33 cellular contexts compared by ENCODE assay signal in genomic region chr2:75569546-75569945, GRCh38. TPM values are rescaled to one million over a fixed set of nuclear protein-coding genes. Genes with fewer than 3 reads are reported as not detected.
"Had no signal": no experiment of that assay in that cellular context is flagged by ENCODE, and none has a peak within 500 bp of the region (broad histone marks: within the 10 kb centered on the region; RNA-seq: fewer than 3 reads in every experiment).

No MANE protein-coding gene starts in this region.

- H3K27me3 ChIP-seq: ascending aorta, brain microvascular endothelial cell, gastrocnemius medialis, hepatocyte, ovary, upper lobe of left lung, vagina had no signal

- H3K4me3 Mint-ChIP-seq: activated CD4-positive, alpha-beta memory T cell treated with anti-CD3 and anti-CD28 coated beads for 36 hours; activated naive CD4-positive, alpha-beta T cell treated with anti-CD3 and anti-CD28 coated beads, Interleukin-2, amount 10 ng/mL, durations not matched to agents 7 days and 5 days; activated naive CD8-positive, alpha-beta T cell treated with anti-CD3 and anti-CD28 coated beads, Interleukin-2, amount 10 ng/mL, durations not matched to agents 7 days and 5 days; activated T-helper 1 cell treated with anti-CD3 and anti-CD28 coated beads, Interleukin-12 subunit alpha, Interleukin-12 subunit beta, Interleukin-2, Interleukin-4 antibody, amounts not matched to agents 30 ng/mL and 10 ng/mL and 1 ng/mL, durations not matched to agents 14 hours and 24 hours and 36 hours; nephron progenitor cell; stimulated activated naive CD8-positive, alpha-beta T cell treated with anti-CD3 and anti-CD28 coated beads, Interleukin-15, Interleukin-2, amounts not matched to agents 100 ng/mL and 50 ng/mL, for 24 hours; T-helper 17 cell had no signal

- H3K9me3 ChIP-seq: ascending aorta, gastrocnemius medialis, neutrophil, ovary, psoas muscle, SK-N-SH, thoracic aorta, upper lobe of left lung, vagina had no signal

- DNase-seq: activated CD4-positive, alpha-beta memory T cell treated with anti-CD3 and anti-CD28 coated beads for 36 hours; activated CD4-positive, alpha-beta T cell treated with anti-CD3 and anti-CD28 coated beads for 48 hours; activated CD8-positive, alpha-beta memory T cell treated with anti-CD3 and anti-CD28 coated beads, Interleukin-2, amount 50 U/mL, for 4 hours; activated effector memory CD4-positive, alpha-beta T cell treated with anti-CD3 and anti-CD28 coated beads, Interleukin-2, amount 50 U/mL, for 16 hours; activated naive CD4-positive, alpha-beta T cell treated with anti-CD3 and anti-CD28 coated beads, Interleukin-2, amount 10 ng/mL, durations not matched to agents 7 days and 5 days; activated naive CD8-positive, alpha-beta T cell treated with anti-CD3 and anti-CD28 coated beads, Interleukin-2, amount 10 ng/mL, durations not matched to agents 7 days and 5 days; activated T-cell treated with anti-CD3 and anti-CD28 coated beads, Interleukin-2, amount 50 U/mL, for 1 hour; brain microvascular endothelial cell; central memory CD4-positive, alpha-beta T cell; gastrocnemius medialis; islet precursor cell; nephron progenitor cell; ovary; psoas muscle; right cardiac atrium; SK-N-SH; stimulated activated CD4-positive, alpha-beta T cell treated with anti-CD3 and anti-CD28 coated beads, Interleukin-4, amount 100 ng/mL, for 1 hour; T-helper 17 cell; T1000; upper lobe of left lung; WERI-Rb-1 had no signal

- H2AFZ ChIP-seq: hepatocyte had no signal

- H3K4me1 ChIP-seq: ascending aorta, gastrocnemius medialis, psoas muscle had no signal

- H3K36me3 ChIP-seq: ascending aorta, brain microvascular endothelial cell, gastrocnemius medialis, neutrophil, ovary, thoracic aorta, upper lobe of left lung, vagina, WERI-Rb-1 had no signal

- H3K36me3 Mint-ChIP-seq: activated CD4-positive, alpha-beta memory T cell treated with anti-CD3 and anti-CD28 coated beads for 36 hours; activated naive CD4-positive, alpha-beta T cell treated with anti-CD3 and anti-CD28 coated beads, Interleukin-2, amount 10 ng/mL, durations not matched to agents 7 days and 5 days; activated naive CD8-positive, alpha-beta T cell treated with anti-CD3 and anti-CD28 coated beads, Interleukin-2, amount 10 ng/mL, durations not matched to agents 7 days and 5 days had no signal

- H3K4me3 ChIP-seq: ascending aorta, gastrocnemius medialis, hepatocyte, lung, ovary, psoas muscle, thoracic aorta, upper lobe of left lung, vagina had no signal

- H3K4me1 Mint-ChIP-seq: activated naive CD4-positive, alpha-beta T cell treated with anti-CD3 and anti-CD28 coated beads, Interleukin-2, amount 10 ng/mL, durations not matched to agents 7 days and 5 days; T-helper 17 cell had no signal

- H3K4me2 ChIP-seq: hepatocyte, SK-N-SH had no signal

- H3K9ac ChIP-seq: SK-N-SH had no signal

- H3K79me2 ChIP-seq: hepatocyte had no signal

- H3K27ac Mint-ChIP-seq: activated CD4-positive, alpha-beta memory T cell treated with anti-CD3 and anti-CD28 coated beads for 36 hours; activated naive CD4-positive, alpha-beta T cell treated with anti-CD3 and anti-CD28 coated beads, Interleukin-2, amount 10 ng/mL, durations not matched to agents 7 days and 5 days; activated naive CD8-positive, alpha-beta T cell treated with anti-CD3 and anti-CD28 coated beads, Interleukin-2, amount 10 ng/mL, durations not matched to agents 7 days and 5 days; activated T-helper 1 cell treated with anti-CD3 and anti-CD28 coated beads, Interleukin-12 subunit alpha, Interleukin-12 subunit beta, Interleukin-2, Interleukin-4 antibody, amounts not matched to agents 30 ng/mL and 10 ng/mL and 1 ng/mL, durations not matched to agents 14 hours and 24 hours and 36 hours; nephron progenitor cell; stimulated activated naive CD8-positive, alpha-beta T cell treated with anti-CD3 and anti-CD28 coated beads, Interleukin-15, Interleukin-2, amounts not matched to agents 100 ng/mL and 50 ng/mL, for 24 hours; T-helper 17 cell had no signal

- ATAC-seq: activated CD4-positive, CD25-positive, alpha-beta regulatory T cell treated with anti-CD3 and anti-CD28 coated beads, Interleukin-2, amount 50 U/mL, for 24 hours; gastrocnemius medialis; left lobe of liver; psoas muscle; right cardiac atrium; T-helper 17 cell had no signal

- H3K27ac ChIP-seq: ascending aorta, brain microvascular endothelial cell, epithelial cell of prostate, gastrocnemius medialis, hepatocyte, neutrophil, ovary, psoas muscle, thoracic aorta, WERI-Rb-1 had no signal

- H3K9me3 Mint-ChIP-seq: activated CD4-positive, alpha-beta memory T cell treated with anti-CD3 and anti-CD28 coated beads for 36 hours; activated naive CD4-positive, alpha-beta T cell treated with anti-CD3 and anti-CD28 coated beads, Interleukin-2, amount 10 ng/mL, durations not matched to agents 7 days and 5 days; activated naive CD8-positive, alpha-beta T cell treated with anti-CD3 and anti-CD28 coated beads, Interleukin-2, amount 10 ng/mL, durations not matched to agents 7 days and 5 days; activated T-helper 1 cell treated with anti-CD3 and anti-CD28 coated beads, Interleukin-12 subunit alpha, Interleukin-12 subunit beta, Interleukin-2, Interleukin-4 antibody, amounts not matched to agents 30 ng/mL and 10 ng/mL and 1 ng/mL, durations not matched to agents 14 hours and 24 hours and 36 hours; nephron progenitor cell; stimulated activated naive CD8-positive, alpha-beta T cell treated with anti-CD3 and anti-CD28 coated beads, Interleukin-15, Interleukin-2, amounts not matched to agents 100 ng/mL and 50 ng/mL, for 24 hours had no signal

RNA-seq across cellular contexts. Expression of gene EVA1A, which starts 8.8 kb away (rescaled TPM):
- total RNA-seq: activated CD4-positive, alpha-beta memory T cell treated with anti-CD3 and anti-CD28 coated beads for 36 hours; activated CD8-positive, alpha-beta memory T cell treated with anti-CD3 and anti-CD28 coated beads for 36 hours; activated naive CD8-positive, alpha-beta T cell treated with anti-CD3 and anti-CD28 coated beads, Interleukin-2, amount 10 ng/mL, durations not matched to agents 7 days and 5 days; activated T-helper 1 cell treated with anti-CD3 and anti-CD28 coated beads, Interleukin-12 subunit alpha, Interleukin-12 subunit beta, Interleukin-2, Interleukin-4 antibody, amounts not matched to agents 30 ng/mL and 10 ng/mL and 1 ng/mL, durations not matched to agents 14 hours and 24 hours and 36 hours; ascending aorta; T-helper 17 cell; vagina had no signal
